ENCODE assay signal across 22 cellular contexts in the genomic region with DNA sequence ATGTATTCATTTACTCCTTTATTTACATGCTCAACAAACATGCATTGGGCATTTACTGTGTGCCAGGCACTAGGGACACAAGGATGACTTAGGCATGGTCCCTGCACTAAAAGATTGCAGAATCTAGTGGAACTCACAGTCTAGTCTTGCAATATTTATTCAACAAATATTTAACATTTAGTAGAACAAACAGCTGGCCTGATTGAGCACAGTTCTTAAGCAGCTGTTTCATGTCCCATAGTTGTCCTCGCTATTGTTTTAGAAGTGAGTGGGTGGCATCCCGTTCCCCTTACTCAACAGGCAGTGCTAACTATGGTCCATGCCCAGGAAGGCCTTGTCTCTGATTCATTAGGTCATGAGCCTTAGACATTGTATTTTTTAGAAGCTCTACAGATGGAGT.
"Had no signal": no experiment of that assay in that cellular context is flagged by ENCODE, and none has a peak within 500 bp of the region (broad histone marks: within the 10 kb centered on the region; RNA-seq: fewer than 3 reads in every experiment).

No MANE protein-coding gene starts in this region.

- H3K36me3 ChIP-seq: brain microvascular endothelial cell had no signal

- H3K27me3 ChIP-seq: brain microvascular endothelial cell had no signal

- H3K4me3 ChIP-seq: lung, smooth muscle cell had no signal

- H3K27ac ChIP-seq: brain microvascular endothelial cell had no signal

- ATAC-seq: activated naive CD4-positive, alpha-beta T cell treated with anti-CD3 and anti-CD28 coated beads, Interleukin-2, amount 50 U/mL, for 72 hours; natural killer cell; SK-N-SH treated with all-trans-retinoic acid at 6 μM for 48 hours; stimulated activated naive B cell treated with anti-CD40 and anti-IgM and Interleukin-4, amounts not matched to agents 10 μg/mL and 1 μg/mL and 100 μg/mL, for 72 hours had no signal

- H3K4me2 ChIP-seq: smooth muscle cell had no signal

- FAIRE-seq: islet of Langerhans, TTC549 had no signal

- DNase-seq: activated T-cell treated with anti-CD3 and anti-CD28 coated beads, Interleukin-2, amount 50 U/mL, for 1 hour; aorta; brain microvascular endothelial cell; central memory CD4-positive, alpha-beta T cell; dermis blood vessel endothelial cell; effector CD8-positive, alpha-beta T cell; erythroblast; foreskin melanocyte; head of caudate nucleus; left cardiac atrium; natural killer cell; stimulated activated CD4-positive, alpha-beta T cell treated with anti-CD3 and anti-CD28 coated beads, Interleukin-15, amount 100 ng/mL, for 24 hours; stimulated activated CD8-positive, alpha-beta memory T cell treated with anti-CD3 and anti-CD28 coated beads, Interleukin-4, amount 100 ng/mL, for 48 hours; stimulated activated naive B cell treated with anti-CD40 and anti-IgM and Interleukin-4, amounts not matched to agents 10 μg/mL and 1 μg/mL and 100 μg/mL, for 72 hours; T-helper 1 cell; trophoblast cell had no signal
